Comparison of ENCODE assay signal across 23 cellular contexts in the genomic region with DNA sequence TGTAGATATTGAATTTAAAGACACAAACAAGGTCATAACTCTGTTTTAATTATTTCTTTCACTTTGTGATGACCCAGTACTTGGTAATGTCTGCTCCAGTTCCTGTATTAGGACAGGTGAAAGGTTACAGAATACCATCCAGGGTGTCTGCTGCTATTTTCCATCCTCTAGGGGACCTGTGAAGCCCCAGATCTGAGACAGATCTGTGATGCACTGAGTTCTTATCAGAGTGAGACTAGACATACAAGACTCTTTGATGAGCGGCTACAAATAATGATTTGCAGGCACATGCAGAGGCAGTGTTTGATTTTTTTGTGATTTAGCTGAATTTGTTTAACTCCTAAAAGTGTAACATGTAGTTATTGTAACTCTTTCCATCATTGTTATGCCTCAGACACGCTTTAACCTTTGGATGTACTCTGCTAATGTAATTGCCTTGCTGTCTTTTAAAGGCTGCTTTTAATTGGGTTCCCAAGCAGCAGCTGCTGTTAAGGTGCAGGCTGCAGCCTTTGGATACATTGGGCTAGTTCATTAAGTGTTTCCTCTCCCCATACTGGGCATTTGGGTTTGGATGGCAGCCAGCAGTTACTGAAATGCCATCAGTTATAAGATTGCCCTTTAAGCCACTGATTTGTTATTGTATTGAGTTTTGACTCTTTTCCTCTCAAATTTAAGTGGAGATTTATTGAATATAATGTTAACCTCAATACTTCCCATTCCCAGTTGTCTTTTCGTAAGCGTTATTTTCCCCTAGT.
DNase-seq lines count a peak whose midpoint lies in the region; ATAC-seq, FAIRE-seq and TF ChIP-seq lines count a peak whose summit lies in the region.
"Had no signal": no experiment of that assay in that cellular context is flagged by ENCODE, and none has a peak within 500 bp of the region (broad histone marks: within the 10 kb centered on the region; RNA-seq: fewer than 3 reads in every experiment).

No MANE protein-coding gene starts in this region.

- no peak for DNase-seq in HepG2 (ENCODE audit: low spot score)
- DNase-seq in right lobe of liver = no peak
- peak; percentile 1 for DNase-seq in NCI-H774 (lab: John Stamatoyannopoulos, UW)
- DNase-seq in effector memory CD8-positive, alpha-beta T cell = no peak
- no peak for DNase-seq in iPS-NIHi7 (ENCODE audit: extremely low spot score)
- DNase-seq: activated CD4-positive, alpha-beta T cell treated with anti-CD3 and anti-CD28 coated beads, Interleukin-2, amount 50 U/mL, for 1 hour; activated naive CD4-positive, alpha-beta T cell; activated T-cell treated with anti-CD3 and anti-CD28 coated beads, Interleukin-2, amount 50 U/mL, for 72 hours; amniotic stem cell; GOT3; HFFc6; MV-4-11; NCI-H1694 treated with DMSO at 0.1 percent for 48 hours; NCI-H2171 treated with DMSO at 0.1 percent for 48 hours; NCI-H526; nucleus accumbens; T1000; upper lobe of left lung; WERI-Rb-1 had no signal

- no peaks in the 10 kb centered on the region; the same call in 1 of the 2 replicates for H4K20me1 ChIP-seq in HepG2 (ENCODE audit: insufficient read depth, low read length)

- 98% methylated on average over 4 of the region's 4 CpGs for WGBS in HepG2 (ENCODE audit: low lambda C conversion rate)
- 69% methylated on average over 4 of the region's 4 CpGs for WGBS in right lobe of liver (ENCODE audit: insufficient coverage, low coverage, low lambda C conversion rate, missing lambda C conversion rate)

- TF ChIP-seq CTCF in HepG2 (CRISPR knock-in tag; IDR thresholded peaks at IDR 0.05) (no peak), right lobe of liver (IDR thresholded peaks at IDR 0.05) (no peak)

- no peaks in the 10 kb centered on the region for H3K27me3 ChIP-seq in HepG2 (ENCODE audit: control insufficient read depth in 1 of 2, insufficient read depth in 2 of 2, low read length in 2 of 2)
- H3K27me3 ChIP-seq in right lobe of liver = no peaks in the 10 kb centered on the region
- H3K27me3 ChIP-seq: upper lobe of left lung had no signal

- no peak overlapping the region for H3K4me2 ChIP-seq in HepG2 (ENCODE audit: low read depth, low read length)

- H3K27ac Mint-ChIP-seq in effector memory CD8-positive, alpha-beta T cell = no peak overlapping the region
- H3K27ac Mint-ChIP-seq: activated T-cell treated with anti-CD3 and anti-CD28 coated beads, Interleukin-2, amount 50 U/mL, for 72 hours; HFFc6 had no signal

- H3K4me1 ChIP-seq in HepG2 (ENCODE audit: insufficient read depth, low read length) = peaks cover 58% of the 10 kb centered on the region
- no peaks in the 10 kb centered on the region for H3K4me1 ChIP-seq in right lobe of liver
- H3K4me1 ChIP-seq: upper lobe of left lung had no signal

- H3K9me3 ChIP-seq in HepG2 (ENCODE audit: low read length) = no peaks in the 10 kb centered on the region
- no peaks in the 10 kb centered on the region for H3K9me3 ChIP-seq in right lobe of liver
- H3K9me3 ChIP-seq: upper lobe of left lung had no signal

- TF ChIP-seq RAD21 in HepG2 (CRISPR knock-in tag; IDR thresholded peaks at IDR 0.05) = no peak

- intact Hi-C loops in HepG2 (cut with micrococcal nuclease; ENCODE audit: unreplicated experiment) (no loop called here), right lobe of liver (cut with DNase I) (no loop called here)

- H3K36me3 ChIP-seq in HepG2 (replicated peaks in 1 of 2; ENCODE audit: control insufficient read depth in 1 of 2, insufficient read depth in 2 of 2, low read length in 2 of 2) (peaks cover 0 to 2% of the 10 kb centered on the region in 2 experiments; a peak in 2 of 5 replicates), right lobe of liver (no peaks in the 10 kb centered on the region)
- H3K36me3 ChIP-seq: upper lobe of left lung, WERI-Rb-1 had no signal

- no peaks in the 10 kb centered on the region for H3K9me3 Mint-ChIP-seq in effector memory CD8-positive, alpha-beta T cell
- H3K9me3 Mint-ChIP-seq: activated T-cell treated with anti-CD3 and anti-CD28 coated beads, Interleukin-2, amount 50 U/mL, for 72 hours; HFFc6 had no signal

- H3K4me3 Mint-ChIP-seq in effector memory CD8-positive, alpha-beta T cell = no peak overlapping the region
- H3K4me3 Mint-ChIP-seq: HFFc6 had no signal

- TF ChIP-seq POLR2A in HepG2 (IDR thresholded peaks at IDR 0.05; ENCODE audit: insufficient read depth in 1 of 2, low read depth in 2 of 2, low read length in 2 of 2) (no peak), right lobe of liver (IDR thresholded peaks at IDR 0.05) (no peak)

- CTCF ChIA-PET in HepG2 (lab: Yijun Ruan, JAX; ENCODE audit: low intra/inter-chr PET ratio, low total read pairs) = no interaction called here

- H3K27ac ChIP-seq in HepG2 (ENCODE audit: extremely low read length, insufficient read depth, low read length) = no peak overlapping the region
- no peak overlapping the region for H3K27ac ChIP-seq in right lobe of liver
- H3K27ac ChIP-seq: C4-2B, upper lobe of left lung, WERI-Rb-1 had no signal

- no peak for FAIRE-seq in HepG2 (lab: Jason Lieb, UNC)

- peaks cover 0 to 7% of the 10 kb centered on the region in 2 donors for H3K27me3 Mint-ChIP-seq in effector memory CD8-positive, alpha-beta T cell

- no peak for TF ChIP-seq EP300 in HepG2 (IDR thresholded peaks at IDR 0.05; ENCODE audit: low read depth in 2 of 2, low read length in 2 of 2)
- TF ChIP-seq EP300 in HepG2 (CRISPR knock-in tag; IDR thresholded peaks at IDR 0.05; ENCODE audit: borderline replicate concordance) = no peak

- POLR2A ChIA-PET in HepG2 (lab: Yijun Ruan, JAX) = no interaction called here

- peaks cover 21 to 51% of the 10 kb centered on the region in 2 donors for H3K4me1 Mint-ChIP-seq in effector memory CD8-positive, alpha-beta T cell (ENCODE audit: low read depth in 2 of 2)

- peaks cover 58% of the 10 kb centered on the region for H3K79me2 ChIP-seq in HepG2 (ENCODE audit: insufficient read depth, low read length)

- BruUV-seq in HepG2 (replicated peaks; lab: Mats Ljungman, UMichigan) = no TSS peak

- no peak overlapping the region for H3K9ac ChIP-seq in HepG2 (ENCODE audit: insufficient read depth, low read depth, low read length)

- H2AFZ ChIP-seq in HepG2 (ENCODE audit: low read length) = no peak overlapping the region

- in situ Hi-C loops in HepG2 (cut with HindIII; ENCODE audit: extremely low pct_ligation_motif_present, low pct_unique_long_range_greater_than_20kb) = no loop called here

- no peak overlapping the region for H3K4me3 ChIP-seq in HepG2 (replicated peaks in 1 of 3; ENCODE audit: insufficient read depth in 1 of 3, low read depth in 2 of 3, low read length in 3 of 3)
- no peak overlapping the region for H3K4me3 ChIP-seq in right lobe of liver
- H3K4me3 ChIP-seq: upper lobe of left lung had no signal

- peaks cover 3% of the 10 kb centered on the region for H3K36me3 Mint-ChIP-seq in effector memory CD8-positive, alpha-beta T cell (ENCODE audit: insufficient read depth)

- ATAC-seq in HepG2 (peak; percentile 57), right lobe of liver (no peak), HG02623 (IDR thresholded peaks at IDR 0.05; ENCODE audit: unreplicated experiment) (no peak), GM21526 (IDR thresholded peaks at IDR 0.05; ENCODE audit: low FRiP score, unreplicated experiment) (no peak)
- ATAC-seq in effector memory CD8-positive, alpha-beta T cell (replicated peaks) = peak; percentile 29
- ATAC-seq: activated T-cell treated with anti-CD3 and anti-CD28 coated beads, Interleukin-2, amount 50 U/mL, for 72 hours; left lobe of liver had no signal

TF ChIP-seq in HepG2, 621 proteins besides CTCF, POLR2A, EP300 and RAD21:
- TF ChIP-seq, protein P1, sequence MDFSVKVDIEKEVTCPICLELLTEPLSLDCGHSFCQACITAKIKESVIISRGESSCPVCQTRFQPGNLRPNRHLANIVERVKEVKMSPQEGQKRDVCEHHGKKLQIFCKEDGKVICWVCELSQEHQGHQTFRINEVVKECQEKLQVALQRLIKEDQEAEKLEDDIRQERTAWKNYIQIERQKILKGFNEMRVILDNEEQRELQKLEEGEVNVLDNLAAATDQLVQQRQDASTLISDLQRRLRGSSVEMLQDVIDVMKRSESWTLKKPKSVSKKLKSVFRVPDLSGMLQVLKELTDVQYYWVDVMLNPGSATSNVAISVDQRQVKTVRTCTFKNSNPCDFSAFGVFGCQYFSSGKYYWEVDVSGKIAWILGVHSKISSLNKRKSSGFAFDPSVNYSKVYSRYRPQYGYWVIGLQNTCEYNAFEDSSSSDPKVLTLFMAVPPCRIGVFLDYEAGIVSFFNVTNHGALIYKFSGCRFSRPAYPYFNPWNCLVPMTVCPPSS (IDR thresholded peaks at IDR 0.05) = no peak
- TF ChIP-seq RBM22 (optimal IDR thresholded peaks at IDR 0.05; ENCODE audit: low read length) = peak; percentile 22

Comparison
In these comparisons a context has a peak if more than half of its experiments do, and no peak if none do; other contexts are left out.
1. ATAC-seq: peak in HepG2 (single experiment) and effector memory CD8-positive, alpha-beta T cell (single experiment); none in right lobe of liver (0 of 4), HG02623 (single experiment) and GM21526 (single experiment).